10 cellular contexts compared by ENCODE assay signal in genomic region chr3:44446929-44447328, GRCh38.
"Had no signal": no experiment of that assay in that cellular context is flagged by ENCODE, and none has a peak within 500 bp of the region (broad histone marks: within the 10 kb centered on the region; RNA-seq: fewer than 3 reads in every experiment).

No MANE protein-coding gene starts in this region.

- H3K9me3 Mint-ChIP-seq: GM23338, H9 had no signal

- DNase-seq: H9, HCEC 1CT, HFFc6, KG1 had no signal

- H3K27ac ChIP-seq: HL-60 had no signal

- H2AFZ ChIP-seq: GM23338 had no signal

- ATAC-seq: GM23338, HepG2 had no signal

- H3K4me2 ChIP-seq: GM23338 had no signal

- H3K27ac Mint-ChIP-seq: GM23338, H9, HFFc6, IgD-negative memory B cell had no signal

- H3K4me3 Mint-ChIP-seq: GM23338, H9, HFFc6 had no signal

- H3K4me1 Mint-ChIP-seq: GM23338, H9 had no signal

- H3K4me3 ChIP-seq: GM23338 had no signal

- FAIRE-seq: H1, H54, HepG2 had no signal

- H3K27me3 Mint-ChIP-seq: IgD-negative memory B cell had no signal
